ENCODE assay signal across 8 cellular contexts in the genomic region with DNA sequence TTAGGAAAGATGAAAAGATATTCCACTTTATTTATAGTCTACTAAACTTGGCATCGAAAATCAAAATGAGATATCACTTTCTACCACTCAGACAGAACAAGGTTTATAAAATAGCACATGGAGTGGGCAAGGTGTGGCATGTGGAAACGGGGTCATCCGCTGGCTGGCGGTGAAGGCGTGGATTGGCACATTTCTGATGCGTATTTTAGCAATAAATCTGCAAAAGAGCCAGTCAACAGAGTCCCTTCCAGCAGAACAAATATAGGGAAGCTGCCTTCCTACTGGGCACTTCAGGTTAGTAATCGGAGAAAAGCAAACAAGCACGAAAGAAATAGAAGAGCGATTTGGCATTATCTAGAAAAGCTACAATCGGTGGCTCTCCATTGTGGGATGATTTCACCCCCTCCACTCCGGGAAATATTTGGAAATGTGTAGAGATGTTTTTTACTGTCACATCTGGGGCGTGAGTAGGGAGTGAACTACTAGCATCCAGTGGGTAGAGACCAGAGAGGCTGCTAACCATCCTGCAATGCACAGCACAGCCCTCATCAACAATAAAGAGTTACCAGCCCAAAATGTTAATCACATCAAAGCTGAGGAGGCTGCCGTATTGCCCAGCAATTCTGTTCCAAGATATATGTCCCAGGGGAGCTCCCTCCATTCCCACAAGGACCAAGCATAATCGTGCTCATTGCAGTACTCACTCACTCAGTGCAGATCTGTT.
"Had no signal": no experiment of that assay in that cellular context is flagged by ENCODE, and none has a peak within 500 bp of the region (broad histone marks: within the 10 kb centered on the region; RNA-seq: fewer than 3 reads in every experiment).

No MANE protein-coding gene starts in this region.

- H3K9me3 ChIP-seq: HAP-1 had no signal

- H3K27ac ChIP-seq: GM23248, HL-60 had no signal

- DNase-seq: GM23248, GOT3, H7, HFFc6, IMR-90 had no signal

- H3K4me1 ChIP-seq: HAP-1 had no signal

- H3K4me3 Mint-ChIP-seq: HFFc6 had no signal

- H2AFZ ChIP-seq: GM23248 had no signal

- ATAC-seq: HCT116 had no signal

- H3K9ac ChIP-seq: GM23248 had no signal

- H3K36me3 ChIP-seq: HAP-1 had no signal

- H3K27ac Mint-ChIP-seq: HFFc6 had no signal

- H3K4me3 ChIP-seq: GM23248, HAP-1 had no signal
